In genomic region chr2:161004379-161004778, GRCh38 we compare ENCODE assay signal across 11 cellular contexts.
DNase-seq lines count a peak whose midpoint lies in the region; ATAC-seq and TF ChIP-seq lines count a peak whose summit lies in the region.
"Had no signal": no experiment of that assay in that cellular context is flagged by ENCODE, and none has a peak within 500 bp of the region (broad histone marks: within the 10 kb centered on the region; RNA-seq: fewer than 3 reads in every experiment).

No MANE protein-coding gene starts in this region.

- no peaks in the 10 kb centered on the region for H3K4me1 ChIP-seq in adrenal gland (replicated peaks in 1 of 2)

- H3K9me3 ChIP-seq in adrenal gland (replicated peaks in 1 of 3) = no peaks in the 10 kb centered on the region

- H3K27ac ChIP-seq in adrenal gland = no peak overlapping the region
- H3K27ac ChIP-seq: 22Rv1 had no signal

- intact Hi-C loops in adrenal gland (cut with DNase I) = no loop called here

- ATAC-seq in GM18861 (IDR thresholded peaks at IDR 0.05; ENCODE audit: unreplicated experiment) = no peak

- H3K36me3 ChIP-seq in adrenal gland (replicated peaks in 1 of 2) = no peaks in the 10 kb centered on the region

- DNase-seq in DMS 273 (lab: John Stamatoyannopoulos, UW; ENCODE audit: unreplicated experiment) (peak; percentile 33), DMS 273 treated with DMSO at 0.1 percent for 48 hours (lab: John Stamatoyannopoulos, UW) (no peak), HFF-Myc (ENCODE audit: extremely low read depth, low read depth) (no peak), adrenal gland (no peak), myocyte (ENCODE audit: low read depth) (peak; percentile 30), G401 (ENCODE audit: low spot score) (no peak)
- DNase-seq in activated CD8-positive, alpha-beta memory T cell treated with anti-CD3 and anti-CD28 coated beads for 24 hours = no peak
- DNase-seq: activated CD4-positive, alpha-beta T cell treated with anti-CD3 and anti-CD28 coated beads for 1 hour; kidney glomerular epithelial cell had no signal

- in situ Hi-C loops in G401 (cut with HindIII; ENCODE audit: low sequenced_read_pairs) = no loop called here

- H3K4me3 ChIP-seq in HFF-Myc (replicated peaks; ENCODE audit: low read depth, low read length) (no peak overlapping the region), adrenal gland (no peak overlapping the region)

- H3K27me3 ChIP-seq in adrenal gland = no peaks in the 10 kb centered on the region

- WGBS in adrenal gland, 4 donors = 37 to 50% (median 45%) methylated on average over 2 of the region's 2 CpGs

- peak; percentile 40 for TF ChIP-seq CTCF in HFF-Myc (IDR thresholded peaks at IDR 0.05; ENCODE audit: low read depth, low read length, missing control alignments)
- peak in 5 of 6 experiments; percentile 11 to 46 (median 23) for TF ChIP-seq CTCF in adrenal gland (IDR thresholded peaks at IDR 0.05)

- TF ChIP-seq POLR2A in adrenal gland (IDR thresholded peaks at IDR 0.05) = no peak

Comparison
In these comparisons a context has a peak if more than half of its experiments do, and no peak if none do; other contexts are left out.
1. DNase-seq: peak in DMS 273 (single experiment) and myocyte (single experiment); none in DMS 273 treated with DMSO at 0.1 percent for 48 hours (single experiment), HFF-Myc (single experiment), adrenal gland (0 of 7), activated CD8-positive, alpha-beta memory T cell treated with anti-CD3 and anti-CD28 coated beads for 24 hours (single experiment) and G401 (single experiment).